10 cellular contexts compared by ENCODE assay signal in genomic region chr3:8767667-8768363, GRCh38. TPM values are rescaled to one million over a fixed set of nuclear protein-coding genes. Genes with fewer than 3 reads are reported as not detected.
DNase-seq lines count a peak whose midpoint lies in the region; ATAC-seq and TF ChIP-seq lines count a peak whose summit lies in the region.
"Had no signal": no experiment of that assay in that cellular context is flagged by ENCODE, and none has a peak within 500 bp of the region (broad histone marks: within the 10 kb centered on the region; RNA-seq: fewer than 3 reads in every experiment).

No MANE protein-coding gene starts in this region.

- peak overlapping the region; percentile 10 for H3K4me3 Mint-ChIP-seq in progenitor cell of endocrine pancreas (ENCODE audit: low read depth)

- no peak overlapping the region for H3K27ac Mint-ChIP-seq in progenitor cell of endocrine pancreas
- H3K27ac Mint-ChIP-seq: activated naive CD8-positive, alpha-beta T cell had no signal

- DNase-seq in activated CD8-positive, alpha-beta memory T cell treated with anti-CD3 and anti-CD28 coated beads, Interleukin-2, amount 50 U/mL, for 48 hours, result peak; percentile 59
- no peak for DNase-seq in activated CD8-positive, alpha-beta memory T cell treated with anti-CD3 and anti-CD28 coated beads, Interleukin-2, amount 50 U/mL, for 4 hours
- peak; percentile 74 for DNase-seq in NCI-H345 (lab: John Stamatoyannopoulos, UW)
- DNase-seq in epithelial cell of proximal tubule (ENCODE audit: low read depth), result no peak
- peak; percentile 25 for DNase-seq in progenitor cell of endocrine pancreas (ENCODE audit: low spot score, unreplicated experiment)
- no peak for DNase-seq in stimulated activated CD4-positive, alpha-beta T cell treated with anti-CD3 and anti-CD28 coated beads, Interleukin-2, amount 100 ng/mL, for 48 hours
- no peak for DNase-seq in activated CD4-positive, CD25-positive, alpha-beta regulatory T cell treated with anti-CD3 and anti-CD28 coated beads, Interleukin-2, amount 50 U/mL, for 72 hours
- DNase-seq: DND-41 had no signal

- H3K4me1 Mint-ChIP-seq in progenitor cell of endocrine pancreas (ENCODE audit: low read depth), result peaks cover 11% of the 10 kb centered on the region

- peak overlapping the region; percentile 57 for H3K4me3 ChIP-seq in epithelial cell of proximal tubule (ENCODE audit: low read depth, low read length)

- TF ChIP-seq CTCF in epithelial cell of proximal tubule (conservative IDR thresholded peaks at IDR 0.05; ENCODE audit: low read depth, low read length), result peak; percentile 47
- peak; percentile 45 for TF ChIP-seq CTCF in progenitor cell of endocrine pancreas (IDR thresholded peaks at IDR 0.05; ENCODE audit: unreplicated experiment)

- no peaks in the 10 kb centered on the region for H3K9me3 Mint-ChIP-seq in progenitor cell of endocrine pancreas (ENCODE audit: low read depth)

- H3K36me3 Mint-ChIP-seq in progenitor cell of endocrine pancreas (ENCODE audit: insufficient read depth), result no peaks in the 10 kb centered on the region
- H3K36me3 Mint-ChIP-seq: activated naive CD8-positive, alpha-beta T cell had no signal

- peak; percentile 25 for ATAC-seq in HG02610 (IDR thresholded peaks at IDR 0.05; ENCODE audit: unreplicated experiment)

- peaks cover 76% of the 10 kb centered on the region for H3K27me3 Mint-ChIP-seq in progenitor cell of endocrine pancreas

RNA-seq across cellular contexts. Expression of gene OXTR, which starts 1.6 kb away (rescaled TPM):
- 5.9 and 8.4 TPM in 2 replicates for total RNA-seq in epithelial cell of proximal tubule
- total RNA-seq in progenitor cell of endocrine pancreas, result 3.0 and 3.1 TPM in 2 replicates

RNA-seq across cellular contexts. Expression of gene CAV3, which starts 34.2 kb away (rescaled TPM):
- total RNA-seq in epithelial cell of proximal tubule (not detected in 2 replicates), progenitor cell of endocrine pancreas (not detected in 2 replicates)

Comparison
In these comparisons a context has a peak if more than half of its experiments do, and no peak if none do; other contexts are left out.
1. DNase-seq: peak in activated CD8-positive, alpha-beta memory T cell treated with anti-CD3 and anti-CD28 coated beads, Interleukin-2, amount 50 U/mL, for 48 hours (single experiment), NCI-H345 (single experiment) and progenitor cell of endocrine pancreas (single experiment); none in activated CD8-positive, alpha-beta memory T cell treated with anti-CD3 and anti-CD28 coated beads, Interleukin-2, amount 50 U/mL, for 4 hours (single experiment), epithelial cell of proximal tubule (single experiment), stimulated activated CD4-positive, alpha-beta T cell treated with anti-CD3 and anti-CD28 coated beads, Interleukin-2, amount 100 ng/mL, for 48 hours (0 of 2) and activated CD4-positive, CD25-positive, alpha-beta regulatory T cell treated with anti-CD3 and anti-CD28 coated beads, Interleukin-2, amount 50 U/mL, for 72 hours (single experiment).